In genomic region chr3:145776782-145777408, GRCh38 we compare ENCODE assay signal across 9 cellular contexts.
DNase-seq lines count a peak whose midpoint lies in the region; ATAC-seq and TF ChIP-seq lines count a peak whose summit lies in the region.
"Had no signal": no experiment of that assay in that cellular context is flagged by ENCODE, and none has a peak within 500 bp of the region (broad histone marks: within the 10 kb centered on the region; RNA-seq: fewer than 3 reads in every experiment).

No MANE protein-coding gene starts in this region.

- H3K4me3 ChIP-seq in BE2C (ENCODE audit: low read depth, low read length) (no peak overlapping the region), cardiac fibroblast (replicated peaks in 1 of 2; ENCODE audit: low read depth in 2 of 2, low read length in 2 of 2) (no peak overlapping the region), lower lobe of right lung (no peak overlapping the region), tibial artery (no peak overlapping the region)
- H3K4me3 ChIP-seq: ovary had no signal

- H3K36me3 ChIP-seq in BE2C (no peaks in the 10 kb centered on the region), lower lobe of right lung (no peaks in the 10 kb centered on the region), tibial artery (no peaks in the 10 kb centered on the region)
- H3K36me3 ChIP-seq: ovary had no signal

- H3K9me3 ChIP-seq in BE2C (no peaks in the 10 kb centered on the region), lower lobe of right lung (no peaks in the 10 kb centered on the region), tibial artery (no peaks in the 10 kb centered on the region)
- H3K9me3 ChIP-seq: ovary had no signal

- DNase-seq in BE2C (peak; percentile 52), NCI-H446 (lab: John Stamatoyannopoulos, UW) (peak; percentile 66 to 81), cardiac fibroblast (ENCODE audit: low read depth in 2 of 2) (peak; percentile 84 to 86), lower lobe of right lung (no peak), tibial artery (no peak)

- H3K4me1 ChIP-seq in BE2C, result no peaks in the 10 kb centered on the region
- no peaks in the 10 kb centered on the region for H3K4me1 ChIP-seq in lower lobe of right lung
- H3K4me1 ChIP-seq in tibial artery, result no peaks in the 10 kb centered on the region

- TF ChIP-seq CTCF in BE2C (IDR thresholded peaks at IDR 0.05; ENCODE audit: low read depth, low read length), result peak; percentile 73
- TF ChIP-seq CTCF in GM12874 (IDR thresholded peaks at IDR 0.05; ENCODE audit: insufficient read depth, low read depth, low read length), result peak; percentile 53
- TF ChIP-seq CTCF in cardiac fibroblast (IDR thresholded peaks at IDR 0.05; ENCODE audit: low read depth, low read length), result peak; percentile 67
- peak; percentile 48 for TF ChIP-seq CTCF in lower lobe of right lung (IDR thresholded peaks at IDR 0.05)
- peak in 1 of 2 experiments; percentile 33 for TF ChIP-seq CTCF in tibial artery (IDR thresholded peaks at IDR 0.05)

- H3K27me3 ChIP-seq in BE2C (peaks cover 5% of the 10 kb centered on the region), lower lobe of right lung (ENCODE audit: low read depth) (no peaks in the 10 kb centered on the region), tibial artery (no peaks in the 10 kb centered on the region)
- H3K27me3 ChIP-seq: ovary had no signal

- ATAC-seq in HG02981 (IDR thresholded peaks at IDR 0.05; ENCODE audit: unreplicated experiment), result peak; percentile 74
- no peak for ATAC-seq in lower lobe of right lung
- no peak for ATAC-seq in HG03196 (IDR thresholded peaks at IDR 0.05; ENCODE audit: unreplicated experiment)

- H3K27ac ChIP-seq in lower lobe of right lung (no peak overlapping the region), tibial artery (no peak overlapping the region)
- H3K27ac ChIP-seq: ovary had no signal

- intact Hi-C loops in lower lobe of right lung (cut with DNase I), result no loop called here
- intact Hi-C loops in tibial artery (cut with DNase I; ENCODE audit: low total_unique reads), result no loop called here

Comparison
In these comparisons a context has a peak if more than half of its experiments do, and no peak if none do; other contexts are left out.
1. DNase-seq: peak in BE2C (single experiment), NCI-H446 (2 of 2) and cardiac fibroblast (2 of 2); none in lower lobe of right lung (single experiment) and tibial artery (0 of 2).